ENCODE assay signal across 1 cellular context in the genomic region with DNA sequence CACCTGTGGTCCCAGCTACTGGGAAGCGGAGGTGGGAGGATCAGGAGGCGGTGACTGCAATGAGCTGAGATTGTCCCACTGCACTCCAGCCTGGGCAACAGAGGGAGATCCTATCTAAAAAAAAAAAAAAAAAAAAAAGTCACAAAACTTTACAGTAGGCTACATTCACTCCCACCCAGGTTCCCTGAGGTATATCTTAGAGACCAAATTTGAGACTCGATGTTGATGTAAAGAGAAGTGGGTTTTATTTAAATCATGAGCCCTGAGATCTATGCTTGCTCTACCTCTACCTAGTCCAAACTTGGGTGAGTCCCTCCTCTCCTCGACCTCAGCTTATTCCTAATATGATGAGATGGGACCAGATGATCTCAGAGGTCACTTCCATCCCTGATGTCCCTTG.
A peak's percentile ranks its signal among the peaks of the same experiment; 100 is the strongest.
TF ChIP-seq lines count a peak whose summit lies in the region.

No MANE protein-coding gene starts in this region.

TF ChIP-seq in K562, 482 proteins besides CTCF, POLR2A, EP300 and RAD21:
- TF ChIP-seq ZBTB1 (CRISPR knock-in tag; IDR thresholded peaks at IDR 0.05; ENCODE audit: borderline replicate concordance, low read depth) (no peak), ZNF212 (CRISPR knock-in tag; IDR thresholded peaks at IDR 0.05) (no peak)
- TF ChIP-seq, protein P1, sequence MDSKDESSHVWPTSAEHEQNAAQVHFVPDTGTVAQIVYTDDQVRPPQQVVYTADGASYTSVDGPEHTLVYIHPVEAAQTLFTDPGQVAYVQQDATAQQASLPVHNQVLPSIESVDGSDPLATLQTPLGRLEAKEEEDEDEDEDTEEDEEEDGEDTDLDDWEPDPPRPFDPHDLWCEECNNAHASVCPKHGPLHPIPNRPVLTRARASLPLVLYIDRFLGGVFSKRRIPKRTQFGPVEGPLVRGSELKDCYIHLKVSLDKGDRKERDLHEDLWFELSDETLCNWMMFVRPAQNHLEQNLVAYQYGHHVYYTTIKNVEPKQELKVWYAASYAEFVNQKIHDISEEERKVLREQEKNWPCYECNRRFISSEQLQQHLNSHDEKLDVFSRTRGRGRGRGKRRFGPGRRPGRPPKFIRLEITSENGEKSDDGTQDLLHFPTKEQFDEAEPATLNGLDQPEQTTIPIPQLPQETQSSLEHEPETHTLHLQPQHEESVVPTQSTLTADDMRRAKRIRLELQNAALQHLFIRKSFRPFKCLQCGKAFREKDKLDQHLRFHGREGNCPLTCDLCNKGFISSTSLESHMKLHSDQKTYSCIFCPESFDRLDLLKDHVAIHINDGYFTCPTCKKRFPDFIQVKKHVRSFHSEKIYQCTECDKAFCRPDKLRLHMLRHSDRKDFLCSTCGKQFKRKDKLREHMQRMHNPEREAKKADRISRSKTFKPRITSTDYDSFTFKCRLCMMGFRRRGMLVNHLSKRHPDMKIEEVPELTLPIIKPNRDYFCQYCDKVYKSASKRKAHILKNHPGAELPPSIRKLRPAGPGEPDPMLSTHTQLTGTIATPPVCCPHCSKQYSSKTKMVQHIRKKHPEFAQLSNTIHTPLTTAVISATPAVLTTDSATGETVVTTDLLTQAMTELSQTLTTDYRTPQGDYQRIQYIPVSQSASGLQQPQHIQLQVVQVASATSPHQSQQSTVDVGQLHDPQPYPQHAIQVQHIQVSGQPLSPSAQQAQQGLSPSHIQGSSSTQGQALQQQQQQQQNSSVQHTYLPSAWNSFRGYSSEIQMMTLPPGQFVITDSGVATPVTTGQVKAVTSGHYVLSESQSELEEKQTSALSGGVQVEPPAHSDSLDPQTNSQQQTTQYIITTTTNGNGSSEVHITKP (IDR thresholded peaks at IDR 0.05; ENCODE audit: partially characterized antibody): peak; percentile 73
